ENCODE assay signal across 12 cellular contexts in genomic region chr9:133861103-133861502, GRCh38.
"Had no signal": no experiment of that assay in that cellular context is flagged by ENCODE, and none has a peak within 500 bp of the region (broad histone marks: within the 10 kb centered on the region; RNA-seq: fewer than 3 reads in every experiment).

No MANE protein-coding gene starts in this region.

- H3K4me2 ChIP-seq: smooth muscle cell had no signal

- H3K9me3 ChIP-seq: adrenal gland, lower lobe of right lung, vagina had no signal

- H3K27ac ChIP-seq: right atrium auricular region, tibial artery, vagina had no signal

- H3K27me3 ChIP-seq: adrenal gland, right atrium auricular region, tibial artery, vagina had no signal

- H3K4me3 ChIP-seq: adrenal gland, lower lobe of right lung, right atrium auricular region, smooth muscle cell, tibial artery, vagina had no signal

- DNase-seq: activated naive CD4-positive, alpha-beta T cell treated with anti-CD3 and anti-CD28 coated beads, Interleukin-2, amount 50 U/mL, for 16 hours; activated T-cell treated with anti-CD3 and anti-CD28 coated beads, Interleukin-2, amount 50 U/mL, for 1 hour; adrenal gland; effector memory CD4-positive, alpha-beta T cell; hypothalamus; lower lobe of right lung; naive B cell; tibial artery had no signal

- H3K36me3 ChIP-seq: adrenal gland, lower lobe of right lung, right atrium auricular region, vagina had no signal

- ATAC-seq: lower lobe of right lung; stimulated activated effector memory CD8-positive, alpha-beta T cell treated with anti-CD3 and anti-CD28 coated beads, Interleukin-12 subunit alpha, Interleukin-12 subunit beta, amount 100 ng/mL, for 72 hours had no signal
